In the genomic region with DNA sequence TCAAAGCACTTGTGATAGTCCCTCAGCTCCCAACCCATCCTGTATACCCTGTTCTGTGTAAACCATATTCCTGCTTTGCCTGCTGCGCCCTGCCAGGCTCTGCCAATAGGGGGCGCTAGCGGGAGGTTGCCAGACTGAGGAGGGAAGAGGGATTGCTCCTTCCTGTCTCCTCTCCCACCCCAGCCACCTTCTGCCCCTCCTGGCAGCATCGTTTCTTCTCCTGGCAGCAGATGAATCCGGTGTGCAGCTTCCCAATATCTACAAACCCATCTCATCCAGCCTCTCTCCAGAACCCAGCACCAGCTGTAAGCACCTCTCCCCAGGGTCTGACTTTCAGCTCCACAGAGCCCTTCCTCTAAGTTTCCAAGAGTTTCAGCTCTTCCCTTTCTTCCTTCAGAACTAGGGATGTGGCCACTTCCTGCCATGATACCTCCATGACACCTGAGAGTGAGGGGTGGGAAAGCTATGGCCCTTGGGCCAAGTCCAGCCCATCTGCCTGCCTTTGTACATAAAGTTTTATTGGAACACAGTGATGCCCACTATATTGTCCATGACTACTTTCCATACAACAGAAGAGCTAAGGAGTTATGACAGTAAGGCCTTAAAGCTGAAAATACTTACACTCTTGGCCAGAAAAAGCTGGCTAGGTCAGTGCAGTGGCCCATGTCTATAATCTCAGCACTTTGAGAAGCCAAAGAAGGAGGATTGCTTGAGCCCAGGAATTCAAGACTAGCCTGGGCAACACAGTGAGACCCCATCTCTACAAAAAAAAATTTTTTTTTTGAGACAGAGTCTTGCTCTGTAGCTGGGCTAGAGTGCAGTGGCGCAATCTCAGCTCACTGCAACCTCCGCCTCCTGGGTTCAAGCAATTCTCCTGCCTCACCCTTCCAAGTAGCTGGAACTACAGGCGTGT, we compare ENCODE assay signal across 9 cellular contexts. TPM values are rescaled to one million over a fixed set of nuclear protein-coding genes. Genes with fewer than 3 reads are reported as not detected.
A peak's percentile ranks its signal among the peaks of the same experiment; 100 is the strongest.
DNase-seq lines count a peak whose midpoint lies in the region; ATAC-seq and TF ChIP-seq lines count a peak whose summit lies in the region.
"Had no signal": no experiment of that assay in that cellular context is flagged by ENCODE, and none has a peak within 500 bp of the region (broad histone marks: within the 10 kb centered on the region; RNA-seq: fewer than 3 reads in every experiment).

No MANE protein-coding gene starts in this region.

- H3K9ac ChIP-seq in Karpas-422 (ENCODE audit: low read length): no peak overlapping the region
- no peak overlapping the region for H3K9ac ChIP-seq in GM23248

- no peaks in the 10 kb centered on the region for H3K27me3 Mint-ChIP-seq in activated T-cell treated with anti-CD3 and anti-CD28 coated beads, Interleukin-2, amount 50 U/mL, for 72 hours (ENCODE audit: low read depth)
- peaks cover 11% of the 10 kb centered on the region for H3K27me3 Mint-ChIP-seq in mesothelial cell of epicardium (ENCODE audit: low read depth)
- H3K27me3 Mint-ChIP-seq in T-helper 17 cell: peaks cover 62% of the 10 kb centered on the region

- no peak for TF ChIP-seq POLR2A in lower leg skin (IDR thresholded peaks at IDR 0.05)

- no peak overlapping the region for H3K27ac ChIP-seq in Karpas-422 (ENCODE audit: low read length)
- no peak overlapping the region for H3K27ac ChIP-seq in GM23248

- no peaks in the 10 kb centered on the region for H3K4me1 Mint-ChIP-seq in activated T-cell treated with anti-CD3 and anti-CD28 coated beads, Interleukin-2, amount 50 U/mL, for 72 hours (ENCODE audit: low read depth)
- peaks cover 18% of the 10 kb centered on the region for H3K4me1 Mint-ChIP-seq in mesothelial cell of epicardium
- H3K4me1 Mint-ChIP-seq in T-helper 17 cell: no peaks in the 10 kb centered on the region

- H3K4me2 ChIP-seq in Karpas-422 (ENCODE audit: low read depth, low read length, poor library complexity, severe bottlenecking) (no peak overlapping the region), GM23248 (ENCODE audit: unreplicated experiment) (no peak overlapping the region)

- H3K27me3 ChIP-seq in Karpas-422 (ENCODE audit: low read length): no peaks in the 10 kb centered on the region
- H3K27me3 ChIP-seq in GM23248 (replicated peaks; ENCODE audit: insufficient read depth): no peaks in the 10 kb centered on the region

- no peak overlapping the region for H3K27ac Mint-ChIP-seq in activated T-cell treated with anti-CD3 and anti-CD28 coated beads, Interleukin-2, amount 50 U/mL, for 72 hours
- H3K27ac Mint-ChIP-seq in mesothelial cell of epicardium: no peak overlapping the region
- no peak overlapping the region for H3K27ac Mint-ChIP-seq in T-helper 17 cell

- H3K36me3 ChIP-seq in Karpas-422 (ENCODE audit: insufficient read depth, low read length) (no peaks in the 10 kb centered on the region), GM23248 (ENCODE audit: low read depth) (no peaks in the 10 kb centered on the region)

- H3K9me3 ChIP-seq in Karpas-422 (ENCODE audit: low read length) (no peaks in the 10 kb centered on the region), T-helper 17 cell (ENCODE audit: control insufficient read depth, low read length, poor library complexity, severe bottlenecking) (no peaks in the 10 kb centered on the region), GM23248 (ENCODE audit: low read depth) (no peaks in the 10 kb centered on the region)

- in situ Hi-C loops in GM23248 (cut with MboI): no loop called here

- ATAC-seq in activated T-cell treated with anti-CD3 and anti-CD28 coated beads, Interleukin-2, amount 50 U/mL, for 72 hours (replicated peaks in 1 of 2): no peak
- no peak for ATAC-seq in T-helper 17 cell

- intact Hi-C loops in lower leg skin (cut with DNase I; ENCODE audit: low total_unique reads): no loop called here

- TF ChIP-seq CTCF in mesothelial cell of epicardium (IDR thresholded peaks at IDR 0.05; ENCODE audit: unreplicated experiment) (peak; percentile 58), lower leg skin (IDR thresholded peaks at IDR 0.05) (no peak)

- 55 to 56% methylated on average over 8 of the region's 8 CpGs for WGBS in lower leg skin, 2 donors
- 51 to 52% methylated on average over 8 of the region's 8 CpGs for WGBS in GM23248 (ENCODE audit: low coverage in 1 of 2, low lambda C conversion rate in 2 of 2, missing lambda C conversion rate in 2 of 2), 2 experiments

- H4K20me1 ChIP-seq in Karpas-422 (ENCODE audit: insufficient read depth, low read depth, low read length) (no peaks in the 10 kb centered on the region), GM23248 (ENCODE audit: insufficient read depth) (no peaks in the 10 kb centered on the region)

- H3K9me2 ChIP-seq in Karpas-422 (replicated peaks; ENCODE audit: insufficient read depth, low read length) (no peaks in the 10 kb centered on the region), GM23248 (ENCODE audit: insufficient read depth) (no peaks in the 10 kb centered on the region)

- H3K4me3 Mint-ChIP-seq in activated T-cell treated with anti-CD3 and anti-CD28 coated beads, Interleukin-2, amount 50 U/mL, for 72 hours: no peak overlapping the region
- H3K4me3 Mint-ChIP-seq in mesothelial cell of epicardium: no peak overlapping the region
- no peak overlapping the region for H3K4me3 Mint-ChIP-seq in T-helper 17 cell

- H3K4me3 ChIP-seq in Karpas-422 (ENCODE audit: low read length) (no peak overlapping the region), lower leg skin (ENCODE audit: low read depth, poor library complexity, severe bottlenecking) (no peak overlapping the region), GM23248 (no peak overlapping the region)

- H3K4me1 ChIP-seq in Karpas-422 (ENCODE audit: low read length) (no peaks in the 10 kb centered on the region), GM23248 (ENCODE audit: insufficient read depth) (peaks cover 22% of the 10 kb centered on the region)

- no peaks in the 10 kb centered on the region for H3K36me3 Mint-ChIP-seq in activated T-cell treated with anti-CD3 and anti-CD28 coated beads, Interleukin-2, amount 50 U/mL, for 72 hours (ENCODE audit: insufficient read depth in 2 of 2)
- peaks cover 5% of the 10 kb centered on the region for H3K36me3 Mint-ChIP-seq in mesothelial cell of epicardium
- peaks cover 9% of the 10 kb centered on the region for H3K36me3 Mint-ChIP-seq in T-helper 17 cell (ENCODE audit: low read depth)

- no peaks in the 10 kb centered on the region for H3K79me2 ChIP-seq in Karpas-422 (ENCODE audit: low read length)
- no peaks in the 10 kb centered on the region for H3K79me2 ChIP-seq in GM23248 (ENCODE audit: insufficient read depth)

- H2AFZ ChIP-seq in Karpas-422 (ENCODE audit: low read length) (no peak overlapping the region), GM23248 (no peak overlapping the region)

- H3F3A ChIP-seq in GM23248 (ENCODE audit: insufficient read depth): no peaks in the 10 kb centered on the region

- H3K9me3 Mint-ChIP-seq in activated T-cell treated with anti-CD3 and anti-CD28 coated beads, Interleukin-2, amount 50 U/mL, for 72 hours: no peaks in the 10 kb centered on the region
- no peaks in the 10 kb centered on the region for H3K9me3 Mint-ChIP-seq in mesothelial cell of epicardium

- DNase-seq in DMS 273 treated with DMSO at 0.1 percent for 48 hours (lab: John Stamatoyannopoulos, UW): peak; percentile 57
- DNase-seq in Karpas-422: peak; percentile 77
- DNase-seq in activated T-cell treated with anti-CD3 and anti-CD28 coated beads, Interleukin-2, amount 50 U/mL, for 72 hours: peak; percentile 40 to 65
- DNase-seq in mesothelial cell of epicardium (ENCODE audit: low spot score in 2 of 2, unreplicated experiment in 2 of 2): no peak
- DNase-seq in NCI-H1417 (lab: John Stamatoyannopoulos, UW): no peak
- no peak for DNase-seq in T-helper 17 cell
- no peak for DNase-seq in lower leg skin (ENCODE audit: low spot score in 2 of 2)
- DNase-seq in GM23248: no peak
- DNase-seq: small intestine had no signal

RNA-seq across cellular contexts. Expression of gene ATP1A3, which starts 34.5 kb away (rescaled TPM):
- 22.4 and 26.6 TPM in 2 replicates for total RNA-seq in Karpas-422 (2014; rRNA removed; shearing (Covaris generic); ENCODE audit: low replicate concordance)
- total RNA-seq in activated T-cell treated with anti-CD3 and anti-CD28 coated beads, Interleukin-2, amount 50 U/mL, for 72 hours: 1 to 10 TPM; 4.3 to 6.2 TPM
- total RNA-seq in mesothelial cell of epicardium (0.45 TPM in 1 of 3 replicates, not detected in the others), T-helper 17 cell (1 to 10 TPM; 2.2 to 4.9 TPM), lower leg skin (not detected)
- 0.11 and 0.63 TPM in 2 replicates for total RNA-seq in GM23248 (2014; rRNA removed; shearing (Covaris generic))
- polyA plus RNA-seq in GM23248 (2016; fragmentation: Nextera tagmentation; extraction: Ambion mirVana): 0.34 and 0.36 TPM in 2 replicates

RNA-seq across cellular contexts. Expression of gene GRIK5, which starts 41.4 kb away (rescaled TPM):
- total RNA-seq in Karpas-422 (2014; rRNA removed; shearing (Covaris generic); ENCODE audit: low replicate concordance): 0.07 and 1.4 TPM in 2 replicates
- 1 to 10 TPM; 1.1 to 3.8 TPM for total RNA-seq in activated T-cell treated with anti-CD3 and anti-CD28 coated beads, Interleukin-2, amount 50 U/mL, for 72 hours
- total RNA-seq in mesothelial cell of epicardium (38.3 to 39.9 TPM (median 39.2 TPM) in 3 replicates), T-helper 17 cell (under 1 TPM; 0.42 to 0.55 TPM), lower leg skin (1 to 10 TPM in 1 of 4 donors, under 1 TPM in 3; 0.11 to 1.4 (median 0.82) TPM)
- not detected in 2 replicates for total RNA-seq in GM23248 (2014; rRNA removed; shearing (Covaris generic))
- polyA plus RNA-seq in GM23248 (2016; fragmentation: Nextera tagmentation; extraction: Ambion mirVana): not detected in 2 replicates

RNA-seq across cellular contexts. Expression of gene ZNF574, which starts 47.4 kb away (rescaled TPM):
- 15.1 and 23.5 TPM in 2 replicates for total RNA-seq in Karpas-422 (2014; rRNA removed; shearing (Covaris generic); ENCODE audit: low replicate concordance)
- 10 to 100 TPM; 11.5 to 12.2 TPM for total RNA-seq in activated T-cell treated with anti-CD3 and anti-CD28 coated beads, Interleukin-2, amount 50 U/mL, for 72 hours
- total RNA-seq in mesothelial cell of epicardium: 20.8 to 21.9 TPM (median 21.3 TPM) in 3 replicates
- total RNA-seq in T-helper 17 cell: 10 to 100 TPM; 23.1 to 23.6 TPM
- 10 to 100 TPM; 28.4 to 52.1 (median 30.8) TPM for total RNA-seq in lower leg skin
- total RNA-seq in GM23248 (2014; rRNA removed; shearing (Covaris generic)): 16.1 and 19.5 TPM in 2 replicates
- 14.8 and 16.6 TPM in 2 replicates for polyA plus RNA-seq in GM23248 (2016; fragmentation: Nextera tagmentation; extraction: Ambion mirVana)

Comparison
In these comparisons a context has a peak if more than half of its experiments do, and no peak if none do; other contexts are left out.
1. DNase-seq: peak in DMS 273 treated with DMSO at 0.1 percent for 48 hours (single experiment), Karpas-422 (single experiment) and activated T-cell treated with anti-CD3 and anti-CD28 coated beads, Interleukin-2, amount 50 U/mL, for 72 hours (2 of 2); none in mesothelial cell of epicardium (0 of 2), NCI-H1417 (0 of 3), T-helper 17 cell (0 of 3), lower leg skin (0 of 2) and GM23248 (single experiment).